Comparison of ENCODE assay signal across 12 cellular contexts in the genomic region with DNA sequence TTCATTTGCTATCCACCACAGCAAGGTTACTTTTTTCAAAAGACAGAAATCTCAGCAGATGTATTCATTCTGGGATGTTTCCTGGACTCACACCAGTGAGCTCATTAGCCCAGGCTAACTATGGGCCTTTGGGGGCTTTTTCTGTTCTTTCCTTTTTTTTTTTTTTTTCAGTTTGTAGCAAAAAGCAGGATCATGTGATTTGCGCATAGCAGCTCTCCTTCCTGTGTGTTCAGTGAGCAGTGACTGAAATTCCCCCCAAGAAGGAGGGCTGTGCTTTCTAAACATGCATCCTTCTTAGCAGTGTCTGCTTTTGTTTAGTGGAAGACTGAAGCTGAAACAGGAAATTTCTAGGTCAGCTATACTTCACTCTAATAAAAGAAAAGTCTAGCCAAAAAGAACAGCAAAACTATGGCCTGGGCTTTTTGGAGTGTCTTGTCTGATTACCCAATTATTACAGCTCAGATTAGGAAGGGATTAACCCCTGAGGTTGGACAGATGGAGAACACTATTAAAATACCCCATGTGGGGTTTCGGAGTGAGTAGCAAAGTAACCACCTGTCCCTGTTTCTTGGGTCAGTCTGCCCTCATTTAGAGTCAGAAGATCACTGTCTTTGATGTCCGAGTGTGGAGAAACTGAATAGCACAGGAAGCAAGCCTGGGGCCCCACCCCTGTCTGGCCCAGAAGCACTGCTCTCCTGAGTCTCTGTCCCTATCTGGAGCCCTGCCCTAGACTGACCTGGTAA. TPM values are rescaled to one million over a fixed set of nuclear protein-coding genes. Genes with fewer than 3 reads are reported as not detected.
DNase-seq lines count a peak whose midpoint lies in the region; ATAC-seq and TF ChIP-seq lines count a peak whose summit lies in the region.
"Had no signal": no experiment of that assay in that cellular context is flagged by ENCODE, and none has a peak within 500 bp of the region (broad histone marks: within the 10 kb centered on the region; RNA-seq: fewer than 3 reads in every experiment).

No MANE protein-coding gene starts in this region.

- H3K4me2 ChIP-seq in KMS-11 = peak overlapping the region; percentile 58

- H3K27ac ChIP-seq in KMS-11 = peak overlapping the region; percentile 75
- H3K27ac ChIP-seq in substantia nigra (ENCODE audit: low read depth, low read length, poor library complexity, severe bottlenecking) = peak overlapping the region; percentile 72
- H3K27ac ChIP-seq: coronary artery had no signal

- peak in 3 of 49 donors; percentile 17 to 41 (median 29) for DNase-seq in substantia nigra (lab: John Stamatoyannopoulos, UW)
- no peak for DNase-seq in NCI-H2196 treated with DMSO at 0.1 percent for 48 hours (lab: John Stamatoyannopoulos, UW; ENCODE audit: unreplicated experiment)
- DNase-seq in HK-2 (ENCODE audit: unreplicated experiment) = no peak
- DNase-seq in A172 (ENCODE audit: low spot score) = no peak
- DNase-seq: MM.1S, posterior cingulate gyrus had no signal

- peak overlapping the region; percentile 33; the same call in 1 of the 2 replicates for H3K9ac ChIP-seq in KMS-11

- no peaks in the 10 kb centered on the region for H4K20me1 ChIP-seq in KMS-11 (ENCODE audit: insufficient read depth)

- no peaks in the 10 kb centered on the region for H3K79me2 ChIP-seq in KMS-11 (ENCODE audit: insufficient read depth, low read depth)

- no peaks in the 10 kb centered on the region for H3K36me3 ChIP-seq in KMS-11 (ENCODE audit: insufficient read depth)

- peak overlapping the region; percentile 57; the same call in 1 of the 2 replicates for H2AFZ ChIP-seq in KMS-11 (ENCODE audit: low read depth)

- H3K27me3 ChIP-seq in KMS-11 (ENCODE audit: insufficient read depth, low read depth) = no peaks in the 10 kb centered on the region

- TF ChIP-seq CTCF in KMS-11 (conservative IDR thresholded peaks at IDR 0.05; ENCODE audit: low read depth, low read length) = no peak

- ATAC-seq in GM19035 (IDR thresholded peaks at IDR 0.05; ENCODE audit: unreplicated experiment) (peak; percentile 80), HG02763 (IDR thresholded peaks at IDR 0.05; ENCODE audit: unreplicated experiment) (peak; percentile 64), SK-N-SH treated with all-trans-retinoic acid at 6 μM for 48 hours (no peak)

- H3K4me1 ChIP-seq in KMS-11 (ENCODE audit: low read depth, poor library complexity, severe bottlenecking) = peaks cover 36% of the 10 kb centered on the region

- H3K4me3 ChIP-seq in KMS-11 (IDR thresholded peaks at IDR 0.05; ENCODE audit: insufficient read depth, low read depth, low read length) = no peak overlapping the region
- H3K4me3 ChIP-seq: coronary artery had no signal

TF ChIP-seq in SK-N-SH treated with all-trans-retinoic acid at 6 μM for 48 hours, 23 proteins besides CTCF, POLR2A, EP300 and RAD21:
- TF ChIP-seq TOX (CRISPR knock-in tag; IDR thresholded peaks at IDR 0.05; ENCODE audit: borderline replicate concordance) = no peak
- TF ChIP-seq, protein P1, sequence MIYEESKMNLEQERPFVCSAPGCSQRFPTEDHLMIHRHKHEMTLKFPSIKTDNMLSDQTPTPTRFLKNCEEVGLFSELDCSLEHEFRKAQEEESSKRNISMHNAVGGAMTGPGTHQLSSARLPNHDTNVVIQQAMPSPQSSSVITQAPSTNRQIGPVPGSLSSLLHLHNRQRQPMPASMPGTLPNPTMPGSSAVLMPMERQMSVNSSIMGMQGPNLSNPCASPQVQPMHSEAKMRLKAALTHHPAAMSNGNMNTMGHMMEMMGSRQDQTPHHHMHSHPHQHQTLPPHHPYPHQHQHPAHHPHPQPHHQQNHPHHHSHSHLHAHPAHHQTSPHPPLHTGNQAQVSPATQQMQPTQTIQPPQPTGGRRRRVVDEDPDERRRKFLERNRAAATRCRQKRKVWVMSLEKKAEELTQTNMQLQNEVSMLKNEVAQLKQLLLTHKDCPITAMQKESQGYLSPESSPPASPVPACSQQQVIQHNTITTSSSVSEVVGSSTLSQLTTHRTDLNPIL (CRISPR knock-in tag; IDR thresholded peaks at IDR 0.05; ENCODE audit: low read depth) = no peak
- no peak for TF ChIP-seq ZNF70 (CRISPR knock-in tag; IDR thresholded peaks at IDR 0.05)
- TF ChIP-seq GLIS3 (CRISPR knock-in tag; IDR thresholded peaks at IDR 0.05) = no peak
- TF ChIP-seq ISL1 (CRISPR knock-in tag; IDR thresholded peaks at IDR 0.05) = no peak
- TF ChIP-seq TCF4 (CRISPR knock-in tag; IDR thresholded peaks at IDR 0.05; ENCODE audit: borderline replicate concordance) = no peak
- TF ChIP-seq RARB (CRISPR knock-in tag; IDR thresholded peaks at IDR 0.05) = no peak

RNA-seq across cellular contexts. Expression of a gene that starts 8.9 kb away (rescaled TPM):
- not detected in 2 replicates for total RNA-seq in A172 (2014; rRNA removed; shearing (Covaris generic))
- total RNA-seq: SK-MEL-5 had no signal
